32 cellular contexts compared by ENCODE assay signal in genomic region chr4:96524311-96524875, GRCh38.
"Had no signal": no experiment of that assay in that cellular context is flagged by ENCODE, and none has a peak within 500 bp of the region (broad histone marks: within the 10 kb centered on the region; RNA-seq: fewer than 3 reads in every experiment).

No MANE protein-coding gene starts in this region.

- H3K36me3 Mint-ChIP-seq: activated CD4-positive, alpha-beta memory T cell treated with anti-CD3 and anti-CD28 coated beads for 36 hours; activated naive CD4-positive, alpha-beta T cell treated with anti-CD3 and anti-CD28 coated beads, Interleukin-2, amount 10 ng/mL, durations not matched to agents 7 days and 5 days; activated naive CD8-positive, alpha-beta T cell; brain had no signal

- H3K4me3 Mint-ChIP-seq: activated B cell treated with CpG ODN at 0.5 μM for 24 hours; activated CD4-positive, alpha-beta memory T cell treated with anti-CD3 and anti-CD28 coated beads for 36 hours; activated naive CD4-positive, alpha-beta T cell treated with anti-CD3 and anti-CD28 coated beads, Interleukin-2, amount 10 ng/mL, durations not matched to agents 7 days and 5 days; activated naive CD8-positive, alpha-beta T cell; activated naive CD8-positive, alpha-beta T cell treated with anti-CD3 and anti-CD28 coated beads, Interleukin-2, amount 50 U/mL, for 24 hours; activated T-cell treated with anti-CD3 and anti-CD28 coated beads, Interleukin-2, amount 50 U/mL, for 4 hours; activated T-helper 1 cell treated with anti-CD3 and anti-CD28 coated beads, Interleukin-12 subunit alpha, Interleukin-12 subunit beta, Interleukin-2, Interleukin-4 antibody, amounts not matched to agents 30 ng/mL and 10 ng/mL and 1 ng/mL, durations not matched to agents 14 hours and 24 hours and 36 hours; brain had no signal

- H3K27ac Mint-ChIP-seq: activated B cell treated with CpG ODN at 0.5 μM for 24 hours; activated CD4-positive, alpha-beta memory T cell treated with anti-CD3 and anti-CD28 coated beads for 36 hours; activated naive CD4-positive, alpha-beta T cell treated with anti-CD3 and anti-CD28 coated beads, Interleukin-2, amount 10 ng/mL, durations not matched to agents 7 days and 5 days; activated naive CD8-positive, alpha-beta T cell; activated naive CD8-positive, alpha-beta T cell treated with anti-CD3 and anti-CD28 coated beads, Interleukin-2, amount 50 U/mL, for 24 hours; activated T-helper 1 cell treated with anti-CD3 and anti-CD28 coated beads, Interleukin-12 subunit alpha, Interleukin-12 subunit beta, Interleukin-2, Interleukin-4 antibody, amounts not matched to agents 30 ng/mL and 10 ng/mL and 1 ng/mL, durations not matched to agents 14 hours and 24 hours and 36 hours; brain had no signal

- H3K9me3 ChIP-seq: SJCRH30 had no signal

- H3K4me1 Mint-ChIP-seq: activated B cell treated with CpG ODN at 0.5 μM for 24 hours; activated naive CD4-positive, alpha-beta T cell treated with anti-CD3 and anti-CD28 coated beads, Interleukin-2, amount 10 ng/mL, durations not matched to agents 7 days and 5 days; activated naive CD8-positive, alpha-beta T cell treated with anti-CD3 and anti-CD28 coated beads, Interleukin-2, amount 50 U/mL, for 24 hours had no signal

- H3K27me3 ChIP-seq: SJCRH30 had no signal

- DNase-seq: activated B cell treated with CpG ODN at 0.5 μM for 24 hours; activated CD4-positive, alpha-beta memory T cell treated with anti-CD3 and anti-CD28 coated beads for 36 hours; activated CD4-positive, alpha-beta T cell treated with anti-CD3 and anti-CD28 coated beads for 4 hours; activated CD4-positive, alpha-beta T cell treated with anti-CD3 and anti-CD28 coated beads, Interleukin-2, amount 50 U/mL, for 1 hour; activated CD4-positive, CD25-positive, alpha-beta regulatory T cell treated with anti-CD3 and anti-CD28 coated beads, Interleukin-2, amount 50 U/mL, for 72 hours; activated CD8-positive, alpha-beta memory T cell treated with anti-CD3 and anti-CD28 coated beads, Interleukin-2, amount 50 U/mL, for 4 hours; activated gamma-delta T cell treated with Interleukin-2 at 50 U/mL for 16 hours; activated naive CD4-positive, alpha-beta T cell treated with anti-CD3 and anti-CD28 coated beads, Interleukin-2, amount 10 ng/mL, durations not matched to agents 7 days and 5 days; activated naive CD8-positive, alpha-beta T cell treated with anti-CD3 and anti-CD28 coated beads, Interleukin-2, amount 50 U/mL, for 24 hours; activated T-cell treated with anti-CD3 and anti-CD28 coated beads for 4 hours; activated T-cell treated with anti-CD3 and anti-CD28 coated beads, Interleukin-2, amount 50 U/mL, for 4 hours; anterior cingulate cortex; caudate nucleus; cerebellar nuclear complex; Karpas-422; KBM-7; NCI-H1105; NCI-H1417 treated with DMSO at 0.1 percent for 48 hours; NCI-H1930; NCI-H2081 treated with DMSO at 0.1 percent for 48 hours; NCI-H226; NCI-H524 treated with DMSO at 0.1 percent for 48 hours; NCI-H748 treated with DMSO at 0.1 percent for 48 hours; SHP77; SJCRH30; T1000 had no signal

- H3K27me3 Mint-ChIP-seq: activated B cell treated with CpG ODN at 0.5 μM for 24 hours; activated CD4-positive, alpha-beta memory T cell treated with anti-CD3 and anti-CD28 coated beads for 36 hours; activated naive CD4-positive, alpha-beta T cell treated with anti-CD3 and anti-CD28 coated beads, Interleukin-2, amount 10 ng/mL, durations not matched to agents 7 days and 5 days; activated naive CD8-positive, alpha-beta T cell; activated naive CD8-positive, alpha-beta T cell treated with anti-CD3 and anti-CD28 coated beads, Interleukin-2, amount 50 U/mL, for 24 hours; brain had no signal

- H3K27ac ChIP-seq: SJCRH30, SK-N-MC, VCaP had no signal

- H3K36me3 ChIP-seq: SJCRH30 had no signal

- ATAC-seq: activated naive CD8-positive, alpha-beta T cell treated with anti-CD3 and anti-CD28 coated beads, Interleukin-2, amount 50 U/mL, for 24 hours; activated T-cell treated with anti-CD3 and anti-CD28 coated beads, Interleukin-2, amount 50 U/mL, for 4 hours; Panc1 had no signal

- H3K9me3 Mint-ChIP-seq: activated naive CD8-positive, alpha-beta T cell treated with anti-CD3 and anti-CD28 coated beads, Interleukin-2, amount 50 U/mL, for 24 hours had no signal

- H3K4me1 ChIP-seq: SJCRH30 had no signal

- H3K4me3 ChIP-seq: SJCRH30, SK-N-MC had no signal
